In genomic region chr7:101996876-101997275, GRCh38 we compare ENCODE assay signal across 13 cellular contexts.
"Had no signal": no experiment of that assay in that cellular context is flagged by ENCODE, and none has a peak within 500 bp of the region (broad histone marks: within the 10 kb centered on the region; RNA-seq: fewer than 3 reads in every experiment).

No MANE protein-coding gene starts in this region.

- DNase-seq: activated CD4-positive, alpha-beta T cell treated with anti-CD3 and anti-CD28 coated beads, Interleukin-2, amount 50 U/mL, for 48 hours; activated naive CD4-positive, alpha-beta T cell treated with anti-CD3 and anti-CD28 coated beads for 36 hours; activated naive CD8-positive, alpha-beta T cell treated with anti-CD3 and anti-CD28 coated beads, Interleukin-2, amount 50 U/mL, for 24 hours; left ventricle myocardium inferior; pancreas; sigmoid colon; spleen; stimulated activated naive CD8-positive, alpha-beta T cell treated with anti-CD3 and anti-CD28 coated beads, Interleukin-15, amount 100 ng/mL, for 72 hours; T-helper 1 cell; testis; upper lobe of right lung had no signal

- H3K27ac Mint-ChIP-seq: activated naive CD4-positive, alpha-beta T cell treated with anti-CD3 and anti-CD28 coated beads for 36 hours; activated naive CD8-positive, alpha-beta T cell treated with anti-CD3 and anti-CD28 coated beads, Interleukin-2, amount 50 U/mL, for 24 hours; activated T-helper 17 cell treated with anti-CD3 and anti-CD28 coated beads, Interleukin-2, amount 50 U/mL, for 72 hours had no signal

- H3K4me3 ChIP-seq: hepatocyte, left ventricle myocardium inferior, pancreas, sigmoid colon, spleen, testis, upper lobe of right lung had no signal

- ATAC-seq: activated naive CD8-positive, alpha-beta T cell treated with anti-CD3 and anti-CD28 coated beads, Interleukin-2, amount 50 U/mL, for 24 hours; activated T-helper 17 cell treated with anti-CD3 and anti-CD28 coated beads, Interleukin-2, amount 50 U/mL, for 72 hours; pancreas; stimulated activated naive CD8-positive, alpha-beta T cell treated with anti-CD3 and anti-CD28 coated beads, Interleukin-15, amount 100 ng/mL, for 72 hours had no signal

- H3K9me3 Mint-ChIP-seq: activated naive CD4-positive, alpha-beta T cell treated with anti-CD3 and anti-CD28 coated beads for 36 hours; activated naive CD8-positive, alpha-beta T cell treated with anti-CD3 and anti-CD28 coated beads, Interleukin-2, amount 50 U/mL, for 24 hours; activated T-helper 17 cell treated with anti-CD3 and anti-CD28 coated beads, Interleukin-2, amount 50 U/mL, for 72 hours; stimulated activated naive CD8-positive, alpha-beta T cell treated with anti-CD3 and anti-CD28 coated beads, Interleukin-15, amount 100 ng/mL, for 72 hours had no signal

- H3K27me3 ChIP-seq: hepatocyte, pancreas, sigmoid colon, spleen, testis, upper lobe of right lung had no signal

- H3K4me3 Mint-ChIP-seq: activated naive CD4-positive, alpha-beta T cell treated with anti-CD3 and anti-CD28 coated beads for 36 hours; activated naive CD8-positive, alpha-beta T cell treated with anti-CD3 and anti-CD28 coated beads, Interleukin-2, amount 50 U/mL, for 24 hours; activated T-helper 17 cell treated with anti-CD3 and anti-CD28 coated beads, Interleukin-2, amount 50 U/mL, for 72 hours; stimulated activated naive CD8-positive, alpha-beta T cell treated with anti-CD3 and anti-CD28 coated beads, Interleukin-15, amount 100 ng/mL, for 72 hours had no signal

- H3K27me3 Mint-ChIP-seq: activated naive CD8-positive, alpha-beta T cell treated with anti-CD3 and anti-CD28 coated beads, Interleukin-2, amount 50 U/mL, for 24 hours; activated T-helper 17 cell treated with anti-CD3 and anti-CD28 coated beads, Interleukin-2, amount 50 U/mL, for 72 hours; stimulated activated naive CD8-positive, alpha-beta T cell treated with anti-CD3 and anti-CD28 coated beads, Interleukin-15, amount 100 ng/mL, for 72 hours had no signal

- H3K36me3 ChIP-seq: left ventricle myocardium inferior, pancreas, sigmoid colon, spleen, upper lobe of right lung had no signal

- H3K9me3 ChIP-seq: left ventricle myocardium inferior, pancreas, sigmoid colon, spleen, testis, upper lobe of right lung had no signal

- H3K4me1 Mint-ChIP-seq: activated T-helper 17 cell treated with anti-CD3 and anti-CD28 coated beads, Interleukin-2, amount 50 U/mL, for 72 hours; stimulated activated naive CD8-positive, alpha-beta T cell treated with anti-CD3 and anti-CD28 coated beads, Interleukin-15, amount 100 ng/mL, for 72 hours had no signal

- H3K4me1 ChIP-seq: pancreas, testis, upper lobe of right lung had no signal

- H3K27ac ChIP-seq: hepatocyte, left ventricle myocardium inferior, pancreas, sigmoid colon, spleen, testis, upper lobe of right lung had no signal
